Comparison of ENCODE assay signal across 1 cellular context in the genomic region with DNA sequence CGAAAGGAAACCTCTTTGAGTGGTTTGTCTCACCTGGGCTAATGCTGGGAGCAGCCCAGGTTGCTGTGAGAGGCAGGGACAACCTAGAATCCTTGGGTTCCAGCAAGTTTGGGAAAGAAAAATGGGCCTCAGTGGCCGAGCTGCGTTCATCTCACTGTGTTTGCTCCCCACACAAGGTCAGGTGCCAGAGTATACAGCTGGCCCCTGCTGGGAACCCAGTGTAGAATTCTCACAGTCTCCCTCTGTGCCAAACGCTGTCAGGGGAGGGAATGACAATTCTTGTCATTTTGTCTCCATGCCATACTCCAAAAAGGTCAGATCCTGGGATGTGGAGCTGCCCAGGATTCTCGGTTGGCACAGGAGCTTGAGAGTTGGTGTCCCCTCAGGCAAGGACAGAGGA.
TF ChIP-seq lines count a peak whose summit lies in the region.

No MANE protein-coding gene starts in this region.

TF ChIP-seq in K562, 482 proteins besides CTCF, POLR2A, EP300 and RAD21:
- TF ChIP-seq CHCHD3 (CRISPR knock-in tag; IDR thresholded peaks at IDR 0.05) (no peak), CHD7 (IDR thresholded peaks at IDR 0.05; ENCODE audit: low read depth, low read length) (no peak), SREBF1 (IDR thresholded peaks at IDR 0.05; ENCODE audit: borderline replicate concordance, low read depth, low read length) (no peak), STAT5A (IDR thresholded peaks at IDR 0.05; ENCODE audit: borderline replicate concordance, low read length) (no peak), SMAD1 (IDR thresholded peaks at IDR 0.05; ENCODE audit: low read depth, low read length, partially characterized antibody) (no peak), MED1 (CRISPR knock-in tag; IDR thresholded peaks at IDR 0.05; ENCODE audit: borderline replicate concordance) (no peak), EGR1 (conservative IDR thresholded peaks at IDR 0.05) (no peak), EHMT2 (IDR thresholded peaks at IDR 0.05) (no peak)
- TF ChIP-seq, protein P1, sequence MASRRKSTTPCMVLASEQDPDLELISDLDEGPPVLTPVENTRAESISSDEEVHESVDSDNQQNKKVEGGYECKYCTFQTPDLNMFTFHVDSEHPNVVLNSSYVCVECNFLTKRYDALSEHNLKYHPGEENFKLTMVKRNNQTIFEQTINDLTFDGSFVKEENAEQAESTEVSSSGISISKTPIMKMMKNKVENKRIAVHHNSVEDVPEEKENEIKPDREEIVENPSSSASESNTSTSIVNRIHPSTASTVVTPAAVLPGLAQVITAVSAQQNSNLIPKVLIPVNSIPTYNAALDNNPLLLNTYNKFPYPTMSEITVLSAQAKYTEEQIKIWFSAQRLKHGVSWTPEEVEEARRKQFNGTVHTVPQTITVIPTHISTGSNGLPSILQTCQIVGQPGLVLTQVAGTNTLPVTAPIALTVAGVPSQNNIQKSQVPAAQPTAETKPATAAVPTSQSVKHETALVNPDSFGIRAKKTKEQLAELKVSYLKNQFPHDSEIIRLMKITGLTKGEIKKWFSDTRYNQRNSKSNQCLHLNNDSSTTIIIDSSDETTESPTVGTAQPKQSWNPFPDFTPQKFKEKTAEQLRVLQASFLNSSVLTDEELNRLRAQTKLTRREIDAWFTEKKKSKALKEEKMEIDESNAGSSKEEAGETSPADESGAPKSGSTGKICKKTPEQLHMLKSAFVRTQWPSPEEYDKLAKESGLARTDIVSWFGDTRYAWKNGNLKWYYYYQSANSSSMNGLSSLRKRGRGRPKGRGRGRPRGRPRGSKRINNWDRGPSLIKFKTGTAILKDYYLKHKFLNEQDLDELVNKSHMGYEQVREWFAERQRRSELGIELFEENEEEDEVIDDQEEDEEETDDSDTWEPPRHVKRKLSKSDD (conservative IDR thresholded peaks at IDR 0.05; ENCODE audit: low read length): no peak
